22 cellular contexts compared by ENCODE assay signal in the genomic region with DNA sequence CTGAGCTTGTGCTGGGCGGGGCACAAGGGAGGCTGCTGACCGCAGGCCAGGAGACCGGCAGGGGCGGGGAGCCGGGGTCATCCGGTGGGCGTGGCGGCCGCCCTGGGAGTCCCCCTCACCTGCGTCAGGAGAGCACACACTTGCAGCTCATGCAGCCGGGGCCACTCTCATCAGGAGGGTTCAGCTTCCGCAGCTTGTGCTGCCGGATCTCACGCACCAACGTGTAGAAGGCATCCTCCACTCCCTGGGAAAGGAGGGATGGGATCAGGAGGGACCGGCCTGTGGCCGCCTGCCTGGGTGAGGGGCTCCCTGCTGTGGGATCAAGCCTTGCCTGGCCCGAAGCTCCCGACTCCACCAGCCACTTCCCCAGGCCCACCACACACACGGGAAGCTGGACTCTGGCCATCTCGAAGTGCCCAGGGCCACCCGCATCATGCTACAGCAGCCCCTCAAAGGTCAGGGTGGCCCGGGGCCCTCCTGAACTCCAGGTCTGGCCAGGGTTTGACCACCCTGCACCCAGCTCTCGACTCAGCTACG. TPM values are rescaled to one million over a fixed set of nuclear protein-coding genes. Genes with fewer than 3 reads are reported as not detected.
DNase-seq lines count a peak whose midpoint lies in the region; ATAC-seq and TF ChIP-seq lines count a peak whose summit lies in the region.
"Had no signal": no experiment of that assay in that cellular context is flagged by ENCODE, and none has a peak within 500 bp of the region (broad histone marks: within the 10 kb centered on the region; RNA-seq: fewer than 3 reads in every experiment).

No MANE protein-coding gene starts in this region.

- H3K27ac Mint-ChIP-seq in chondrocyte (ENCODE audit: unreplicated experiment) = peak overlapping the region; percentile 54
- H3K27ac Mint-ChIP-seq: B cell had no signal

- TF ChIP-seq CTCF in chondrocyte (IDR thresholded peaks at IDR 0.05) (no peak), spleen (IDR thresholded peaks at IDR 0.05 in 8 of 11, conservative IDR thresholded peaks at IDR 0.05 in 3 of 11) (no peak), transverse colon (IDR thresholded peaks at IDR 0.05) (no peak)

- no peaks in the 10 kb centered on the region for H3K27me3 Mint-ChIP-seq in chondrocyte (ENCODE audit: low read depth)
- H3K27me3 Mint-ChIP-seq: B cell; CD4-positive, CD25-positive, alpha-beta regulatory T cell had no signal

- peak overlapping the region in 2 of 8 donors; percentile 8 to 16 for H3K27ac ChIP-seq in spleen
- no peak overlapping the region for H3K27ac ChIP-seq in transverse colon
- H3K27ac ChIP-seq: KMS-11 had no signal

- H3K27me3 ChIP-seq in NT2/D1 (ENCODE audit: insufficient read depth, insufficient read length) (peaks cover 16% of the 10 kb centered on the region), spleen (replicated peaks in 1 of 7) (peaks cover 0 to 19% (median 0%) of the 10 kb centered on the region in 7 donors), transverse colon (peaks cover 2% of the 10 kb centered on the region)

- H3K4me3 ChIP-seq in NT2/D1 (ENCODE audit: insufficient read length, low read depth) (peak overlapping the region; percentile 8), spleen (no peak overlapping the region), transverse colon (no peak overlapping the region)
- H3K4me3 ChIP-seq: GM12878 had no signal

- no peak for TF ChIP-seq EP300 in transverse colon (IDR thresholded peaks at IDR 0.05; ENCODE audit: low read depth)

- TF ChIP-seq POLR2A in spleen (IDR thresholded peaks at IDR 0.05) (no peak), transverse colon (IDR thresholded peaks at IDR 0.05) (no peak)

- H3K36me3 Mint-ChIP-seq in chondrocyte (ENCODE audit: low read depth) = no peaks in the 10 kb centered on the region
- H3K36me3 Mint-ChIP-seq: CD4-positive, CD25-positive, alpha-beta regulatory T cell had no signal

- peak overlapping the region; percentile 42 for H3K9ac ChIP-seq in NT2/D1 (ENCODE audit: insufficient read length, low read depth)
- H3K9ac ChIP-seq: KMS-11 had no signal

- peak overlapping the region; percentile 12 for H3K4me3 Mint-ChIP-seq in chondrocyte (ENCODE audit: unreplicated experiment)
- H3K4me3 Mint-ChIP-seq: B cell had no signal

- WGBS in spleen, 5 donors = 73 to 86% (median 85%) methylated on average over 21 to 25 of the region's 25 CpGs
- WGBS in transverse colon (ENCODE audit: low coverage in 1 of 2), 2 donors = 92% methylated on average over 20 of the region's 25 CpGs; no CpG with 5 or more reads in 1 of the 2 donors

- no peaks in the 10 kb centered on the region for H3K9me3 ChIP-seq in NT2/D1 (ENCODE audit: insufficient read depth, low read length)
- no peaks in the 10 kb centered on the region for H3K9me3 ChIP-seq in spleen
- no peaks in the 10 kb centered on the region for H3K9me3 ChIP-seq in transverse colon
- H3K9me3 ChIP-seq: Caco-2 had no signal

- H3K9me3 Mint-ChIP-seq in chondrocyte (ENCODE audit: low read depth) = no peaks in the 10 kb centered on the region
- H3K9me3 Mint-ChIP-seq: CD4-positive, CD25-positive, alpha-beta regulatory T cell had no signal

- H3K4me1 Mint-ChIP-seq in chondrocyte (ENCODE audit: low read depth) = peaks cover 7% of the 10 kb centered on the region

- in situ Hi-C loops in transverse colon (cut with MboI; ENCODE audit: low pct_ligation_motif_present in 1 of 4, low pct_unique_long_range_greater_than_20kb in 1 of 4, low sequenced_read_pairs in 3 of 4) = no loop called here

- peak; percentile 17 for DNase-seq in left cardiac atrium
- no peak for DNase-seq in Right ventricle myocardium superior
- no peak for DNase-seq in NT2/D1 (ENCODE audit: low read depth, low spot score)
- DNase-seq in chondrocyte (ENCODE audit: low spot score) = peak; percentile 87
- DNase-seq in spleen = peak; percentile 76
- DNase-seq in transverse colon = no peak
- DNase-seq in middle frontal gyrus (ENCODE audit: extremely low spot score, low spot score) = no peak
- DNase-seq: 8988T; CD4-positive, CD25-positive, alpha-beta regulatory T cell; DMS153; GOT3; NCI-H1417 treated with DMSO at 0.1 percent for 48 hours; NCI-H187 treated with DMSO at 0.1 percent for 48 hours; NCI-H226; NCI-H524; NCI-H82; PC-3 had no signal

- intact Hi-C loops in left cardiac atrium (cut with DNase I) = no loop called here
- intact Hi-C loops in Right ventricle myocardium superior (cut with DNase I) = no loop called here
- intact Hi-C loops in spleen (cut with DNase I; ENCODE audit: low total_unique reads) = no loop called here
- intact Hi-C loops in transverse colon (cut with DNase I; ENCODE audit: low total_unique reads) = no loop called here

- ATAC-seq in left cardiac atrium (no peak), Right ventricle myocardium superior (ENCODE audit: poor library complexity) (no peak), GM18870 (IDR thresholded peaks at IDR 0.05; ENCODE audit: unreplicated experiment) (no peak)
- ATAC-seq: GM12878, PC-3 had no signal

- H3K36me3 ChIP-seq in NT2/D1 (ENCODE audit: insufficient read depth, insufficient read length, low read length) = peaks cover 54% of the 10 kb centered on the region
- peaks cover 0 to 38% (median 26%) of the 10 kb centered on the region in 6 donors for H3K36me3 ChIP-seq in spleen
- H3K36me3 ChIP-seq in transverse colon = no peaks in the 10 kb centered on the region

- H3K4me1 ChIP-seq in NT2/D1 (ENCODE audit: insufficient read depth, insufficient read length) (peaks cover 19% of the 10 kb centered on the region), spleen (peaks cover 22 to 54% (median 45%) of the 10 kb centered on the region in 6 donors), transverse colon (peaks cover 11 to 32% (median 29%) of the 10 kb centered on the region in 4 donors)

RNA-seq across cellular contexts. Expression of a gene that starts 2.8 kb away (rescaled TPM):
- total RNA-seq in left cardiac atrium = 10 to 100 TPM; 47.9 to 56.5 TPM
- 60.5 TPM for total RNA-seq in Right ventricle myocardium superior
- total RNA-seq in chondrocyte = 65.1 to 77.7 TPM (median 68.0 TPM) in 3 replicates
- total RNA-seq in spleen = 10 to 100 TPM; 16.6 to 33.6 (median 30.3) TPM
- polyA plus RNA-seq in spleen = 10 to 100 TPM; 70.0 to 90.9 (median 90.7) TPM
- total RNA-seq in transverse colon = 10 to 100 TPM; 31.0 to 57.1 (median 33.9) TPM

RNA-seq across cellular contexts. Expression of a gene that starts 4.7 kb away (rescaled TPM):
- under 1 TPM; 0.47 to 0.68 TPM for total RNA-seq in left cardiac atrium
- total RNA-seq in Right ventricle myocardium superior = 0.13 TPM
- 2.6 to 2.9 TPM (median 2.7 TPM) in 3 replicates for total RNA-seq in chondrocyte
- 1 to 10 TPM; 1.0 to 3.3 (median 2.2) TPM for total RNA-seq in spleen
- 1 to 10 TPM; 2.2 to 4.6 (median 4.1) TPM for polyA plus RNA-seq in spleen
- total RNA-seq in transverse colon = 1 to 10 TPM; 2.3 to 8.4 (median 3.1) TPM

RNA-seq across cellular contexts. Expression of a gene that starts 25.5 kb away (rescaled TPM):
- 100 to 1,000 TPM; 153 to 159 TPM for total RNA-seq in left cardiac atrium
- 171 TPM for total RNA-seq in Right ventricle myocardium superior
- total RNA-seq in chondrocyte = 146 to 166 TPM (median 161 TPM) in 3 replicates
- total RNA-seq in spleen = 100 to 1,000 TPM; 133 to 159 (median 147) TPM
- 100 to 1,000 TPM in 1 of 3 donors, 10 to 100 TPM in 2; 72.8 to 143 (median 83.8) TPM for polyA plus RNA-seq in spleen
- total RNA-seq in transverse colon = 100 to 1,000 TPM; 151 to 309 (median 198) TPM

RNA-seq across cellular contexts. Expression of a gene that starts 28.0 kb away (rescaled TPM):
- total RNA-seq in left cardiac atrium (1 to 10 TPM in 1 of 2 donors, under 1 TPM in 1; 0.58 to 1.1 TPM), Right ventricle myocardium superior (0.22 TPM), chondrocyte (3.8 to 6.1 TPM (median 5.5 TPM) in 3 replicates), spleen (10 to 100 TPM in 1 of 7 donors, 1 to 10 TPM in 6; 3.9 to 10.1 (median 6.3) TPM), transverse colon (10 to 100 TPM; 14.8 to 89.0 (median 16.6) TPM)
- 1 to 10 TPM; 5.0 to 8.3 (median 5.1) TPM for polyA plus RNA-seq in spleen

RNA-seq across cellular contexts. Expression of a gene that starts 28.2 kb away (rescaled TPM):
- total RNA-seq in left cardiac atrium (1 to 10 TPM; 3.2 to 4.4 TPM), Right ventricle myocardium superior (4.4 TPM), chondrocyte (20.0 to 31.3 TPM (median 28.7 TPM) in 3 replicates), spleen (10 to 100 TPM in 6 of 7 donors, 1 to 10 TPM in 1; 8.3 to 39.6 (median 20.4) TPM), transverse colon (100 to 1,000 TPM; 131 to 247 (median 213) TPM)
- polyA plus RNA-seq in spleen = 10 to 100 TPM; 29.7 to 34.5 (median 30.7) TPM

Comparison
In these comparisons a context has a peak if more than half of its experiments do, and no peak if none do; other contexts are left out.
1. DNase-seq: peak in left cardiac atrium (single experiment), chondrocyte (single experiment) and spleen (single experiment); none in Right ventricle myocardium superior (single experiment), NT2/D1 (single experiment), transverse colon (single experiment) and middle frontal gyrus (single experiment).